29 cellular contexts compared by ENCODE assay signal in genomic region chr1:10889628-10890353, GRCh38.
DNase-seq lines count a peak whose midpoint lies in the region; ATAC-seq and TF ChIP-seq lines count a peak whose summit lies in the region.
"Had no signal": no experiment of that assay in that cellular context is flagged by ENCODE, and none has a peak within 500 bp of the region (broad histone marks: within the 10 kb centered on the region; RNA-seq: fewer than 3 reads in every experiment).

No MANE protein-coding gene starts in this region.

- peak; percentile 23 for DNase-seq in BE2C
- DNase-seq in left kidney (ENCODE audit: low read depth, low spot score) = peak; percentile 29
- no peak for DNase-seq in CD4-positive, alpha-beta T cell
- no peak for DNase-seq in HuH-7.5 (ENCODE audit: low spot score)
- no peak for DNase-seq in SJCRH30
- DNase-seq: activated CD4-positive, alpha-beta T cell treated with anti-CD3 and anti-CD28 coated beads, Interleukin-2, amount 50 U/mL, for 48 hours; activated CD8-positive, alpha-beta memory T cell treated with anti-CD3 and anti-CD28 coated beads, Interleukin-2, amount 50 U/mL, for 4 hours; activated naive CD4-positive, alpha-beta T cell treated with anti-CD3 and anti-CD28 coated beads for 36 hours; amniotic stem cell; effector memory CD4-positive, alpha-beta T cell; erythroblast; GOT3; head of caudate nucleus; KG1; left ventricle myocardium inferior; MG63; midbrain; NCI-H1436; NCI-H2107; NCI-H446 treated with DMSO at 0.1 percent for 48 hours; OCI-M1; right lobe of liver; SHP77 treated with DMSO at 0.1 percent for 48 hours; stimulated activated CD4-positive, alpha-beta T cell treated with anti-CD3 and anti-CD28 coated beads, Interleukin-2, amount 100 ng/mL, for 48 hours had no signal

- WGBS in HUES64 = 61% methylated on average over 20 of the region's 20 CpGs

- ATAC-seq in CD4-positive, alpha-beta T cell (ENCODE audit: poor library complexity) = no peak
- no peak for ATAC-seq in HG03045 (IDR thresholded peaks at IDR 0.05; ENCODE audit: unreplicated experiment)

- TF ChIP-seq CTCF in BE2C (IDR thresholded peaks at IDR 0.05; ENCODE audit: low read depth, low read length) (no peak), brain (conservative IDR thresholded peaks at IDR 0.05) (no peak)
- TF ChIP-seq CTCF in CD4-positive, alpha-beta T cell (IDR thresholded peaks at IDR 0.05) = no peak

- H3K9me3 ChIP-seq in BE2C (no peaks in the 10 kb centered on the region), HUES64 (ENCODE audit: insufficient read depth, low read depth, low read length) (no peaks in the 10 kb centered on the region), SJCRH30 (replicated peaks) (no peaks in the 10 kb centered on the region)
- H3K9me3 ChIP-seq in CD4-positive, alpha-beta T cell (ENCODE audit: control insufficient read depth, low read length) = no peaks in the 10 kb centered on the region
- H3K9me3 ChIP-seq: left ventricle myocardium inferior, MG63, right lobe of liver had no signal

- H3K9me3 Mint-ChIP-seq in brain = peaks cover 0 to 5% (median 0%) of the 10 kb centered on the region in 5 experiments
- H3K9me3 Mint-ChIP-seq in CD4-positive, alpha-beta T cell = no peaks in the 10 kb centered on the region
- H3K9me3 Mint-ChIP-seq: activated naive CD4-positive, alpha-beta T cell treated with anti-CD3 and anti-CD28 coated beads for 36 hours; activated T-helper 1 cell treated with anti-CD3 and anti-CD28 coated beads, Interleukin-12 subunit alpha, Interleukin-12 subunit beta, Interleukin-2, Interleukin-4 antibody, amounts not matched to agents 30 ng/mL and 10 ng/mL and 1 ng/mL, durations not matched to agents 14 hours and 24 hours and 36 hours; natural killer cell treated with Interleukin-12 subunit alpha and Interleukin-12 subunit beta and Interleukin-15 and Interleukin-18, amount 100 ng/mL, for 72 hours had no signal

- H3K27me3 ChIP-seq in BE2C (no peaks in the 10 kb centered on the region), HUES64 (ENCODE audit: insufficient read depth, low read length) (peaks cover 37% of the 10 kb centered on the region), SJCRH30 (peaks cover 14% of the 10 kb centered on the region; the same call in 1 of the 2 replicates)
- H3K27me3 ChIP-seq in CD4-positive, alpha-beta T cell (ENCODE audit: control insufficient read depth, insufficient read depth, low read length) = peaks cover 48% of the 10 kb centered on the region
- H3K27me3 ChIP-seq: MG63, right lobe of liver had no signal

- H3K27ac Mint-ChIP-seq in brain = peak overlapping the region in 2 of 5 experiments; percentile 1 to 30
- H3K27ac Mint-ChIP-seq in CD4-positive, alpha-beta T cell = no peak overlapping the region
- H3K27ac Mint-ChIP-seq: activated naive CD4-positive, alpha-beta T cell treated with anti-CD3 and anti-CD28 coated beads for 36 hours; activated T-helper 1 cell treated with anti-CD3 and anti-CD28 coated beads, Interleukin-12 subunit alpha, Interleukin-12 subunit beta, Interleukin-2, Interleukin-4 antibody, amounts not matched to agents 30 ng/mL and 10 ng/mL and 1 ng/mL, durations not matched to agents 14 hours and 24 hours and 36 hours; natural killer cell treated with Interleukin-12 subunit alpha and Interleukin-12 subunit beta and Interleukin-15 and Interleukin-18, amount 100 ng/mL, for 72 hours had no signal

- peak overlapping the region in 4 of 5 experiments; percentile 4 to 78 (median 41) for H3K4me3 Mint-ChIP-seq in brain
- no peak overlapping the region for H3K4me3 Mint-ChIP-seq in CD4-positive, alpha-beta T cell
- H3K4me3 Mint-ChIP-seq: activated naive CD4-positive, alpha-beta T cell treated with anti-CD3 and anti-CD28 coated beads for 36 hours; activated T-helper 1 cell treated with anti-CD3 and anti-CD28 coated beads, Interleukin-12 subunit alpha, Interleukin-12 subunit beta, Interleukin-2, Interleukin-4 antibody, amounts not matched to agents 30 ng/mL and 10 ng/mL and 1 ng/mL, durations not matched to agents 14 hours and 24 hours and 36 hours; natural killer cell treated with Interleukin-12 subunit alpha and Interleukin-12 subunit beta and Interleukin-15 and Interleukin-18, amount 100 ng/mL, for 72 hours had no signal

- H3K27me3 Mint-ChIP-seq in brain = peaks cover 45% of the 10 kb centered on the region
- peaks cover 61% of the 10 kb centered on the region for H3K27me3 Mint-ChIP-seq in CD4-positive, alpha-beta T cell

- peaks cover 19% of the 10 kb centered on the region for H3K4me1 Mint-ChIP-seq in brain
- H3K4me1 Mint-ChIP-seq in CD4-positive, alpha-beta T cell (ENCODE audit: low read depth) = peaks cover 10% of the 10 kb centered on the region

- H3K4me1 ChIP-seq in BE2C (peaks cover 23% of the 10 kb centered on the region), HUES64 (ENCODE audit: insufficient read depth, low read length) (peaks cover 17% of the 10 kb centered on the region), SJCRH30 (peaks cover 6% of the 10 kb centered on the region; the same call in 1 of the 2 replicates)
- H3K4me1 ChIP-seq: right lobe of liver had no signal

- H3K4me3 ChIP-seq in BE2C (ENCODE audit: low read depth, low read length) (no peak overlapping the region), HUES64 (ENCODE audit: low read length) (peak overlapping the region; percentile 54; the same call in 1 of the 2 replicates), SJCRH30 (no peak overlapping the region)
- H3K4me3 ChIP-seq: MG63, right lobe of liver had no signal

- no peaks in the 10 kb centered on the region for H3K36me3 Mint-ChIP-seq in brain
- no peaks in the 10 kb centered on the region for H3K36me3 Mint-ChIP-seq in CD4-positive, alpha-beta T cell (ENCODE audit: low read depth)
- H3K36me3 Mint-ChIP-seq: natural killer cell treated with Interleukin-12 subunit alpha and Interleukin-12 subunit beta and Interleukin-15 and Interleukin-18, amount 100 ng/mL, for 72 hours had no signal

- POLR2A ChIA-PET in CD4-positive, alpha-beta T cell (lab: Charles Lee) = no interaction called here

- no peaks in the 10 kb centered on the region for H3K36me3 ChIP-seq in BE2C
- H3K36me3 ChIP-seq in HUES64 (ENCODE audit: insufficient read depth, low read length) = no peaks in the 10 kb centered on the region
- H3K36me3 ChIP-seq in SJCRH30 = no peaks in the 10 kb centered on the region
- H3K36me3 ChIP-seq: left ventricle myocardium inferior, MG63, right lobe of liver had no signal

- no peak overlapping the region for H3K27ac ChIP-seq in HUES64 (ENCODE audit: low read depth, low read length)
- no peak overlapping the region for H3K27ac ChIP-seq in CD4-positive, alpha-beta T cell (ENCODE audit: low read depth, low read length)
- no peak overlapping the region; the same call in 1 of the 2 replicates for H3K27ac ChIP-seq in SJCRH30
- H3K27ac ChIP-seq: left ventricle myocardium inferior, right lobe of liver had no signal

- no peak overlapping the region for H3K9ac ChIP-seq in HUES64 (ENCODE audit: low read depth, low read length)

- intact Hi-C loops in CD4-positive, alpha-beta T cell (cut with DNase I, micrococcal nuclease) = no loop called here

- CTCF ChIA-PET in CD4-positive, alpha-beta T cell (lab: Charles Lee) = no interaction called here

Comparison
In these comparisons a context has a peak if more than half of its experiments do, and no peak if none do; other contexts are left out.
1. DNase-seq: peak in BE2C (single experiment) and left kidney (single experiment); none in CD4-positive, alpha-beta T cell (0 of 10), HuH-7.5 (single experiment) and SJCRH30 (0 of 2).